13 cellular contexts compared by ENCODE assay signal in genomic region chr11:86814775-86815174, GRCh38. TPM values are rescaled to one million over a fixed set of nuclear protein-coding genes. Genes with fewer than 3 reads are reported as not detected.
DNase-seq lines count a peak whose midpoint lies in the region; ATAC-seq and TF ChIP-seq lines count a peak whose summit lies in the region.
"Had no signal": no experiment of that assay in that cellular context is flagged by ENCODE, and none has a peak within 500 bp of the region (broad histone marks: within the 10 kb centered on the region; RNA-seq: fewer than 3 reads in every experiment).

No MANE protein-coding gene starts in this region.

- no peaks in the 10 kb centered on the region for H3K9me3 Mint-ChIP-seq in glutamatergic neuron (ENCODE audit: unreplicated experiment)
- H3K9me3 Mint-ChIP-seq: T-helper 2 cell treated with Interferon-gamma antibody and Interleukin-4, amounts not matched to agents 5 μg/mL and 100 μg/mL, for 36 hours had no signal

- H3K36me3 Mint-ChIP-seq in glutamatergic neuron (ENCODE audit: unreplicated experiment): no peaks in the 10 kb centered on the region

- peak overlapping the region; percentile 19 for H2AK5ac ChIP-seq in trophoblast cell (ENCODE audit: low read length)

- H3K4me1 ChIP-seq in ACC112 (ENCODE audit: control insufficient read depth, insufficient read depth, low read length, unreplicated experiment) (peaks cover 88% of the 10 kb centered on the region), foreskin keratinocyte (peaks cover 31% of the 10 kb centered on the region), trophoblast cell (ENCODE audit: control insufficient read depth in 1 of 2, insufficient read depth in 2 of 2, low read length in 2 of 2) (peaks cover 17 to 34% of the 10 kb centered on the region in 2 experiments)

- H3K79me1 ChIP-seq in trophoblast cell (ENCODE audit: low read length): peaks cover 29% of the 10 kb centered on the region

- no peak overlapping the region for H2AFZ ChIP-seq in ACC112 (ENCODE audit: low read length, unreplicated experiment)
- H2AFZ ChIP-seq in trophoblast cell (ENCODE audit: insufficient read depth, low read length, poor library complexity): no peak overlapping the region

- H4K12ac ChIP-seq in trophoblast cell (ENCODE audit: low read depth, low read length): no peak overlapping the region

- H3K23ac ChIP-seq in trophoblast cell (ENCODE audit: low read length): no peak overlapping the region

- H3K27me3 Mint-ChIP-seq in glutamatergic neuron (ENCODE audit: unreplicated experiment): no peaks in the 10 kb centered on the region

- H3K9me3 ChIP-seq in trophoblast cell (ENCODE audit: insufficient read depth, low read depth, low read length): no peaks in the 10 kb centered on the region

- no peak for TF ChIP-seq CTCF in foreskin keratinocyte (conservative IDR thresholded peaks at IDR 0.05)
- no peak for TF ChIP-seq CTCF in glutamatergic neuron (IDR thresholded peaks at IDR 0.05; ENCODE audit: partially characterized antibody, unreplicated experiment)

- H2BK12ac ChIP-seq in trophoblast cell (ENCODE audit: low read length): peak overlapping the region; percentile 71

- H3K4me3 ChIP-seq in ACC112 (ENCODE audit: low read depth, low read length) (no peak overlapping the region), trophoblast cell (ENCODE audit: low read depth, low read length) (no peak overlapping the region)

- peaks cover 73% of the 10 kb centered on the region for H3K79me2 ChIP-seq in ACC112 (ENCODE audit: control insufficient read depth, insufficient read depth, low read length, unreplicated experiment)
- peaks cover 4% of the 10 kb centered on the region for H3K79me2 ChIP-seq in trophoblast cell (ENCODE audit: control insufficient read depth, insufficient read depth, low read length, poor library complexity)

- peak overlapping the region; percentile 68 for H3K27ac ChIP-seq in ACC112 (ENCODE audit: low read depth, low read length)
- H3K27ac ChIP-seq in foreskin keratinocyte: no peak overlapping the region
- peak overlapping the region; percentile 85 for H3K27ac ChIP-seq in trophoblast cell (ENCODE audit: low read depth, low read length)

- H4K91ac ChIP-seq in trophoblast cell (ENCODE audit: low read depth, low read length): peak overlapping the region; percentile 40

- H3K27me3 ChIP-seq in ACC112 (ENCODE audit: insufficient read depth, low read length) (no peaks in the 10 kb centered on the region), foreskin keratinocyte (no peaks in the 10 kb centered on the region), trophoblast cell (ENCODE audit: insufficient read depth, low read length) (no peaks in the 10 kb centered on the region)

- H3K4me3 Mint-ChIP-seq in glutamatergic neuron (ENCODE audit: unreplicated experiment): no peak overlapping the region
- H3K4me3 Mint-ChIP-seq: T-helper 2 cell treated with Interferon-gamma antibody and Interleukin-4, amounts not matched to agents 5 μg/mL and 100 μg/mL, for 36 hours had no signal

- no peak overlapping the region for H3K27ac Mint-ChIP-seq in glutamatergic neuron (ENCODE audit: unreplicated experiment)
- H3K27ac Mint-ChIP-seq: T-helper 2 cell treated with Interferon-gamma antibody and Interleukin-4, amounts not matched to agents 5 μg/mL and 100 μg/mL, for 36 hours had no signal

- no peaks in the 10 kb centered on the region for H3K4me1 Mint-ChIP-seq in glutamatergic neuron (ENCODE audit: low read depth, unreplicated experiment)

- no peak overlapping the region for H4K8ac ChIP-seq in trophoblast cell (ENCODE audit: low read depth, low read length)

- H3K18ac ChIP-seq in trophoblast cell (ENCODE audit: low read length): peak overlapping the region; percentile 4

- DNase-seq in RPMI7951 (ENCODE audit: low read depth) (peak; percentile 81), foreskin keratinocyte (no peak), trophoblast cell (no peak), ecto neural progenitor cell (ENCODE audit: low spot score) (no peak), NCI-H446 treated with DMSO at 0.1 percent for 48 hours (lab: John Stamatoyannopoulos, UW) (no peak), glutamatergic neuron (no peak)
- DNase-seq: activated T-cell treated with anti-CD3 and anti-CD28 coated beads for 4 hours; AML-193; NCI-H1436; NK-92 treated with Interleukin-12 subunit alpha and Interleukin-12 subunit beta, amount 100 ng/mL, for 24 hours had no signal

- peak overlapping the region; percentile 41 for H2BK5ac ChIP-seq in trophoblast cell (ENCODE audit: low read depth, low read length, poor library complexity)

- ATAC-seq in foreskin keratinocyte: peak; percentile 4
- ATAC-seq in GM19328 (IDR thresholded peaks at IDR 0.05; ENCODE audit: unreplicated experiment): no peak

- no peak overlapping the region for H3K9ac ChIP-seq in trophoblast cell (ENCODE audit: low read length)

- no peak overlapping the region for H3K4ac ChIP-seq in trophoblast cell (ENCODE audit: low read depth, low read length)

- WGBS in trophoblast cell (ENCODE audit: extremely low coverage, insufficient coverage, insufficient read length): no CpG with 5 or more reads among the region's 3 CpGs

- H3K36me3 ChIP-seq in ACC112 (ENCODE audit: insufficient read depth, low read length): peaks cover 12% of the 10 kb centered on the region
- H3K36me3 ChIP-seq in trophoblast cell (ENCODE audit: control insufficient read depth in 1 of 2, insufficient read depth in 2 of 2, low read length in 2 of 2): no peaks in the 10 kb centered on the region

- H3K14ac ChIP-seq in trophoblast cell (ENCODE audit: low read length): peak overlapping the region; percentile 43

- H3K4me2 ChIP-seq in trophoblast cell (ENCODE audit: low read length): no peak overlapping the region

- H2BK120ac ChIP-seq in trophoblast cell (ENCODE audit: insufficient read depth, low read length, poor library complexity): peak overlapping the region; percentile 7

RNA-seq across cellular contexts. Expression of gene PRSS23, which starts 14.4 kb away (rescaled TPM):
- 133 and 144 TPM in 2 replicates for total RNA-seq in RPMI7951 (2014; rRNA removed; shearing (Covaris generic))
- 104 and 117 TPM in 2 replicates for total RNA-seq in foreskin keratinocyte
- 72.7 and 77.6 TPM in 2 replicates for polyA plus RNA-seq in foreskin keratinocyte
- 180 and 185 TPM in 2 replicates for polyA plus RNA-seq in trophoblast cell (2013)
- total RNA-seq in glutamatergic neuron (ENCODE audit: unreplicated experiment): 20.2 TPM
